Comparison of ENCODE assay signal across 13 cellular contexts in the genomic region with DNA sequence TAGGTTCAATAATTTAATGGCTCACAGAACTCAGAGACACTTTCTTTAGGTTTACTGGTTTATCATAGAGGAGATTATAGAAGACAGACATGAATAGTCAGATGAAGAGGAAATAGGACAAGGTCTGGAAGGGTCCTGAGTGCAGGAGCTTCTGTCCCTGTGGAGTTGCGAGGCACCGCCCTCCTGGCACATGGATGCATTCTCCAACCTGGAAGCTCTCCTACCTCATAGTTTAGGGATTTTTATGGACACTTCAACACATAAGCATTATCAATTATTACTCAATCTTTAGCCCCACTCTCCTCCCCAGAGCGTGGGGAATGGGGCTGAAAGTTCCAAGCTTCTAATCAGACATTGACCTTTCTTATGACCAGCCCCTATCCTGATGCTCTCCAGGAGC. TPM values are rescaled to one million over a fixed set of nuclear protein-coding genes. Genes with fewer than 3 reads are reported as not detected.
"Had no signal": no experiment of that assay in that cellular context is flagged by ENCODE, and none has a peak within 500 bp of the region (broad histone marks: within the 10 kb centered on the region; RNA-seq: fewer than 3 reads in every experiment).

No MANE protein-coding gene starts in this region.

- ATAC-seq: effector memory CD8-positive, alpha-beta T cell; natural killer cell had no signal

- H3K9me3 ChIP-seq: esophagus squamous epithelium, uterus had no signal

- H3K36me3 ChIP-seq: esophagus squamous epithelium, uterus had no signal

- H3K4me1 ChIP-seq: uterus had no signal

- H3K27ac ChIP-seq: uterus had no signal

- H3K4me3 ChIP-seq: esophagus squamous epithelium, uterus had no signal

- H3K27me3 ChIP-seq: uterus had no signal

- DNase-seq: effector memory CD8-positive, alpha-beta T cell; esophagus squamous epithelium; foreskin fibroblast; immature natural killer cell; left colon; natural killer cell; small intestine; stimulated activated CD4-positive, alpha-beta T cell treated with anti-CD3 and anti-CD28 coated beads, Interleukin-2, amount 100 ng/mL, for 48 hours; stimulated activated naive CD4-positive, alpha-beta T cell treated with Interleukin-2 at 50 U/mL for 16 hours; uterus had no signal

RNA-seq across cellular contexts. Expression of gene KRT7, which starts 12.6 kb away (rescaled TPM):
- total RNA-seq: neural crest cell had no signal
- polyA plus RNA-seq: immature natural killer cell had no signal

RNA-seq across cellular contexts. Expression of gene KRT80, which starts 28.6 kb away (rescaled TPM):
- total RNA-seq: natural killer cell, neural crest cell had no signal
- polyA plus RNA-seq: immature natural killer cell had no signal

RNA-seq across cellular contexts. Expression of gene KRT86, which starts 54.0 kb away (rescaled TPM):
- total RNA-seq: esophagus squamous epithelium, lung microvascular endothelial cell, neural crest cell had no signal
- polyA plus RNA-seq: liver had no signal
